ENCODE assay signal across 12 cellular contexts in genomic region chr3:4972652-4973643, GRCh38. TPM values are rescaled to one million over a fixed set of nuclear protein-coding genes. Genes with fewer than 3 reads are reported as not detected.
DNase-seq lines count a peak whose midpoint lies in the region; ATAC-seq and TF ChIP-seq lines count a peak whose summit lies in the region.
"Had no signal": no experiment of that assay in that cellular context is flagged by ENCODE, and none has a peak within 500 bp of the region (broad histone marks: within the 10 kb centered on the region; RNA-seq: fewer than 3 reads in every experiment).

No MANE protein-coding gene starts in this region.

- no peak for TF ChIP-seq EP300 in SK-N-SH (IDR thresholded peaks at IDR 0.05; ENCODE audit: borderline replicate concordance in 1 of 2, low read depth in 1 of 2, low read length in 1 of 2)

- peaks cover 1 to 12% of the 10 kb centered on the region in 2 donors for H3K9me3 Mint-ChIP-seq in effector memory CD8-positive, alpha-beta T cell

- H3K36me3 ChIP-seq in SK-N-SH (replicated peaks in 1 of 2; ENCODE audit: control insufficient read depth in 1 of 2, insufficient read depth in 2 of 2, low read length in 1 of 2) = no peaks in the 10 kb centered on the region

- peak overlapping the region; percentile 84 for H3K27ac Mint-ChIP-seq in effector memory CD8-positive, alpha-beta T cell

- H3K4me1 Mint-ChIP-seq in effector memory CD8-positive, alpha-beta T cell (ENCODE audit: low read depth in 2 of 2) = peaks cover 20 to 34% of the 10 kb centered on the region in 2 donors

- no peaks in the 10 kb centered on the region for H3K27me3 ChIP-seq in SK-N-SH (ENCODE audit: insufficient read depth)

- peak overlapping the region; percentile 60 to 62 for H3K4me3 Mint-ChIP-seq in effector memory CD8-positive, alpha-beta T cell

- H3K79me2 ChIP-seq in SK-N-SH (ENCODE audit: insufficient read depth) = no peaks in the 10 kb centered on the region

- intact Hi-C loops in sciatic nerve (cut with DNase I) = no loop called here

- H3K4me3 ChIP-seq in SK-N-SH (ENCODE audit: low read depth in 2 of 2, low read length in 1 of 2) = no peak overlapping the region

- no peaks in the 10 kb centered on the region for H3K9me3 ChIP-seq in SK-N-SH

- H3K27ac ChIP-seq in SK-N-SH (ENCODE audit: low read depth in 2 of 2, low read length in 1 of 2) = no peak overlapping the region

- TF ChIP-seq RAD21 in SK-N-SH (IDR thresholded peaks at IDR 0.05; ENCODE audit: low read length) = no peak

- POLR2A ChIA-PET in SK-N-SH (lab: Yijun Ruan, JAX) = no interaction called here

- H3K27me3 Mint-ChIP-seq in effector memory CD8-positive, alpha-beta T cell = no peaks in the 10 kb centered on the region

- no peak overlapping the region for H3K9ac ChIP-seq in SK-N-SH

- DNase-seq in GM10266 (ENCODE audit: extremely low spot score) (peak; percentile 28), UCSD-AML1 (lab: John Stamatoyannopoulos, UW; ENCODE audit: unreplicated experiment) (no peak), mesenteric fat pad (ENCODE audit: low spot score) (no peak), SK-N-SH (no peak), sciatic nerve (ENCODE audit: low spot score) (no peak)
- DNase-seq in effector memory CD8-positive, alpha-beta T cell = no peak
- DNase-seq: C1 segment of cervical spinal cord; effector CD8-positive, alpha-beta T cell; Kasumi-1 had no signal

- H3K4me1 ChIP-seq in SK-N-SH (ENCODE audit: control insufficient read depth in 1 of 2, insufficient read depth in 2 of 2, low read depth in 1 of 2, low read length in 1 of 2) = peaks cover 6 to 10% of the 10 kb centered on the region in 2 experiments; a peak in 1 of 4 replicates

- no peaks in the 10 kb centered on the region for H3K9me2 ChIP-seq in SK-N-SH

- ATAC-seq in GM19351 (IDR thresholded peaks at IDR 0.05; ENCODE audit: unreplicated experiment) (peak; percentile 30), HG03159 (IDR thresholded peaks at IDR 0.05; ENCODE audit: unreplicated experiment) (peak; percentile 40), sciatic nerve (no peak)
- no peak for ATAC-seq in effector memory CD8-positive, alpha-beta T cell (replicated peaks)

- 87% methylated on average over 9 of the region's 9 CpGs for WGBS in SK-N-SH (ENCODE audit: low lambda C conversion rate)

- CTCF ChIA-PET in SK-N-SH (lab: Yijun Ruan, JAX) = interaction anchor here (1.2 to 16.3 kb wide), 3 partner anchors 26 to 258 kb away, joined by 3 to 277 read pairs (median 3); no protein-coding TSS in a partner anchor

- no peak overlapping the region for H2AFZ ChIP-seq in SK-N-SH (ENCODE audit: low read depth)

- H3K4me2 ChIP-seq in SK-N-SH = no peak overlapping the region

- peaks cover 9% of the 10 kb centered on the region for H3F3A ChIP-seq in SK-N-SH (replicated peaks; ENCODE audit: insufficient read depth)

- no peaks in the 10 kb centered on the region for H4K20me1 ChIP-seq in SK-N-SH (ENCODE audit: insufficient read depth)

- H3K36me3 Mint-ChIP-seq in effector memory CD8-positive, alpha-beta T cell (ENCODE audit: insufficient read depth) = peaks cover 21% of the 10 kb centered on the region

- TF ChIP-seq CTCF in GM10266 (IDR thresholded peaks at IDR 0.05; ENCODE audit: control insufficient read depth, insufficient read depth, low read depth, missing control alignments) (no peak), SK-N-SH (IDR thresholded peaks at IDR 0.05) (no peak)

TF ChIP-seq in SK-N-SH, 30 proteins besides CTCF, POLR2A, EP300 and RAD21:
- TF ChIP-seq MEF2A (IDR thresholded peaks at IDR 0.05; ENCODE audit: borderline replicate concordance, low read depth) = no peak
- TF ChIP-seq FOXJ3 (CRISPR knock-in tag; IDR thresholded peaks at IDR 0.05) = no peak
- no peak for TF ChIP-seq RCOR1 (IDR thresholded peaks at IDR 0.05; ENCODE audit: low read length)
- no peak for TF ChIP-seq MAX (IDR thresholded peaks at IDR 0.05; ENCODE audit: low read depth)
- TF ChIP-seq MXI1 (IDR thresholded peaks at IDR 0.05; ENCODE audit: low read depth, low read length) = no peak
- TF ChIP-seq PBX3 (IDR thresholded peaks at IDR 0.05) = no peak
- TF ChIP-seq ZBTB33 (IDR thresholded peaks at IDR 0.05; ENCODE audit: borderline replicate concordance, low read depth) = no peak
TF ChIP-seq in SK-N-SH: peak in this region for 0.

RNA-seq across cellular contexts. Expression of gene BHLHE40, which starts 6.3 kb away (rescaled TPM):
- 133 TPM for total RNA-seq in mesenteric fat pad
- polyA plus RNA-seq in SK-N-SH (2012; rRNA removed) = 47.2 and 62.2 TPM in 2 replicates
- polyA plus RNA-seq in SK-N-SH (2012; cell fraction: cytosol; rRNA removed) = 23.2 and 33.0 TPM in 2 replicates
- polyA plus RNA-seq in SK-N-SH (2012; cell fraction: nucleus; rRNA removed) = 211 and 257 TPM in 2 replicates
- total RNA-seq in sciatic nerve = 288 TPM
- polyA plus RNA-seq: neural cell had no signal

Comparison
In these comparisons a context has a peak if more than half of its experiments do, and no peak if none do; other contexts are left out.
1. ATAC-seq: peak in GM19351 (single experiment) and HG03159 (single experiment); none in effector memory CD8-positive, alpha-beta T cell (single experiment) and sciatic nerve (single experiment).